25 cellular contexts compared by ENCODE assay signal in the genomic region with DNA sequence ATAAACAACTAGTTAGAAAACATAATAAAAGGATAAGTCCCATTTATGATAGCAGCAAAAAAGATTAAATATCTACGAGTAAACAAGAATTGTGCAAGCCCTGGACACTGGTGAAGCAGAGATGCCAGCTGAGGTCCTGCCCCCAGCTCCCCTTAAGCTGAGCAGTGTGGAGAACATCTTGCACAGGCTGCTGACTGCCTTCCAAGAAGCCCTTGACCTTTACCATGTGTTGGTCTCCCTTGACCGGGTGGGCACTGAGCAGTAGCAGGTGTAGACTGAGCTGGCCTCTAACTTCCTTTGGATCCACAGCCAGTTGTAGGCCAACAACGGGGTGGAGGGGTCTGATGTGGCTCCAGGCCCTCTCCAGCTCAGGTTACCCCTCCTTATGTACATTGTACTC.
"Had no signal": no experiment of that assay in that cellular context is flagged by ENCODE, and none has a peak within 500 bp of the region (broad histone marks: within the 10 kb centered on the region; RNA-seq: fewer than 3 reads in every experiment).

No MANE protein-coding gene starts in this region.

- H3K27ac ChIP-seq: epithelial cell of prostate, lower lobe of right lung, ovary, prostate gland, right atrium auricular region, suprapubic skin, transverse colon, uterus had no signal

- H3K4me1 ChIP-seq: lower lobe of right lung, prostate gland, right atrium auricular region, suprapubic skin, transverse colon, uterus had no signal

- ATAC-seq: left lobe of liver; lower lobe of right lung; stimulated activated naive CD8-positive, alpha-beta T cell treated with anti-CD3 and anti-CD28 coated beads, Interleukin-15, amount 100 ng/mL, for 72 hours; WTC11 had no signal

- H3K9me3 ChIP-seq: lower lobe of right lung, ovary, prostate gland, right atrium auricular region, suprapubic skin, transverse colon, uterus had no signal

- DNase-seq: activated CD8-positive, alpha-beta memory T cell treated with anti-CD3 and anti-CD28 coated beads, Interleukin-2, amount 50 U/mL, for 48 hours; activated naive CD4-positive, alpha-beta T cell treated with Interleukin-2 at 50 U/mL for 16 hours; activated naive CD8-positive, alpha-beta T cell treated with anti-CD3 and anti-CD28 coated beads, Interleukin-2, amount 10 ng/mL, durations not matched to agents 7 days and 5 days; activated T-cell treated with anti-CD3 and anti-CD28 coated beads, Interleukin-2, amount 50 U/mL, for 48 hours; amygdala; cerebellar nuclear complex; cortex of kidney; kidney; lower lobe of right lung; naive B cell; ovary; stimulated activated CD4-positive, alpha-beta T cell treated with anti-CD3 and anti-CD28 coated beads, Interleukin-12 subunit alpha, Interleukin-12 subunit beta, amount 100 ng/mL, for 4 hours; stimulated activated CD4-positive, alpha-beta T cell treated with anti-CD3 and anti-CD28 coated beads, Interleukin-4, amount 100 ng/mL, for 4 hours; stimulated activated naive CD8-positive, alpha-beta T cell treated with anti-CD3 and anti-CD28 coated beads, Interleukin-15, amount 100 ng/mL, for 72 hours; T1000; transverse colon; uterus had no signal

- H3K4me3 Mint-ChIP-seq: activated naive CD8-positive, alpha-beta T cell treated with anti-CD3 and anti-CD28 coated beads, Interleukin-2, amount 10 ng/mL, durations not matched to agents 7 days and 5 days; naive B cell; neural crest cell; stimulated activated naive CD8-positive, alpha-beta T cell treated with anti-CD3 and anti-CD28 coated beads, Interleukin-15, amount 100 ng/mL, for 72 hours; T-helper 1 cell treated with Interleukin-12 subunit alpha and Interleukin-12 subunit beta and Interleukin-4 antibody, amounts not matched to agents 30 μg/mL and 1 μg/mL, for 36 hours; WTC11 had no signal

- H3K27ac Mint-ChIP-seq: activated naive CD8-positive, alpha-beta T cell treated with anti-CD3 and anti-CD28 coated beads, Interleukin-2, amount 10 ng/mL, durations not matched to agents 7 days and 5 days; stimulated activated naive CD8-positive, alpha-beta T cell treated with anti-CD3 and anti-CD28 coated beads, Interleukin-15, amount 100 ng/mL, for 72 hours; T-helper 1 cell treated with Interleukin-12 subunit alpha and Interleukin-12 subunit beta and Interleukin-4 antibody, amounts not matched to agents 30 μg/mL and 1 μg/mL, for 36 hours; WTC11 had no signal

- H3K36me3 ChIP-seq: ovary, uterus had no signal

- H3K9me3 Mint-ChIP-seq: activated naive CD8-positive, alpha-beta T cell treated with anti-CD3 and anti-CD28 coated beads, Interleukin-2, amount 10 ng/mL, durations not matched to agents 7 days and 5 days; naive B cell; neural crest cell; stimulated activated naive CD8-positive, alpha-beta T cell treated with anti-CD3 and anti-CD28 coated beads, Interleukin-15, amount 100 ng/mL, for 72 hours; T-helper 1 cell treated with Interleukin-12 subunit alpha and Interleukin-12 subunit beta and Interleukin-4 antibody, amounts not matched to agents 30 μg/mL and 1 μg/mL, for 36 hours had no signal

- H3K27me3 ChIP-seq: ovary, right atrium auricular region, suprapubic skin, transverse colon, uterus had no signal

- H3K4me3 ChIP-seq: lower lobe of right lung, ovary, prostate gland, right atrium auricular region, suprapubic skin, transverse colon, uterus had no signal

- H3K4me1 Mint-ChIP-seq: activated naive CD8-positive, alpha-beta T cell treated with anti-CD3 and anti-CD28 coated beads, Interleukin-2, amount 10 ng/mL, durations not matched to agents 7 days and 5 days; neural crest cell; stimulated activated naive CD8-positive, alpha-beta T cell treated with anti-CD3 and anti-CD28 coated beads, Interleukin-15, amount 100 ng/mL, for 72 hours; WTC11 had no signal

- H3K27me3 Mint-ChIP-seq: activated naive CD8-positive, alpha-beta T cell treated with anti-CD3 and anti-CD28 coated beads, Interleukin-2, amount 10 ng/mL, durations not matched to agents 7 days and 5 days; naive B cell; stimulated activated naive CD8-positive, alpha-beta T cell treated with anti-CD3 and anti-CD28 coated beads, Interleukin-15, amount 100 ng/mL, for 72 hours had no signal
